ENCODE assay signal across 9 cellular contexts in genomic region chr5:36398137-36398536, GRCh38.
DNase-seq lines count a peak whose midpoint lies in the region; ATAC-seq, FAIRE-seq and TF ChIP-seq lines count a peak whose summit lies in the region.
"Had no signal": no experiment of that assay in that cellular context is flagged by ENCODE, and none has a peak within 500 bp of the region (broad histone marks: within the 10 kb centered on the region; RNA-seq: fewer than 3 reads in every experiment).

No MANE protein-coding gene starts in this region.

- intact Hi-C loops in heart right ventricle (cut with DNase I), result loop anchor here in 9 of 10 donors (5.0 to 10.0 kb wide), 4 partner anchors 131 to 223 kb away; no protein-coding TSS in a partner anchor
- intact Hi-C loops in tibial artery (cut with DNase I; ENCODE audit: low total_unique reads), result no loop called here
- intact Hi-C loops in activated CD4-positive, alpha-beta T cell treated with anti-CD3 and anti-CD28 coated beads for 36 hours (cut with DNase I, micrococcal nuclease), result loop anchor here in 1 of 2 experiments (5.0 kb wide), 1 partner anchor 131 kb away; no protein-coding TSS in a partner anchor

- H3K27ac Mint-ChIP-seq in activated CD4-positive, alpha-beta T cell treated with anti-CD3 and anti-CD28 coated beads for 36 hours, result no peak overlapping the region

- H3K4me3 ChIP-seq in heart right ventricle (no peak overlapping the region), tibial artery (no peak overlapping the region)

- H3K4me1 ChIP-seq in heart right ventricle (peaks cover 0 to 4% (median 0%) of the 10 kb centered on the region in 9 donors), tibial artery (peaks cover 0 to 37% (median 17%) of the 10 kb centered on the region in 4 donors)

- H3K27ac ChIP-seq in heart right ventricle (no peak overlapping the region), tibial artery (no peak overlapping the region)

- H3K4me1 Mint-ChIP-seq in activated CD4-positive, alpha-beta T cell treated with anti-CD3 and anti-CD28 coated beads for 36 hours, result no peaks in the 10 kb centered on the region

- CTCF ChIA-PET in activated CD4-positive, alpha-beta T cell treated with anti-CD3 and anti-CD28 coated beads for 36 hours (lab: Charles Lee), result no interaction called here

- H3K36me3 ChIP-seq in heart right ventricle, result no peaks in the 10 kb centered on the region
- H3K36me3 ChIP-seq in tibial artery, result no peaks in the 10 kb centered on the region

- TF ChIP-seq CTCF in heart right ventricle (IDR thresholded peaks at IDR 0.05) (peak in 8 of 9 donors; percentile 13 to 59 (median 50)), tibial artery (IDR thresholded peaks at IDR 0.05) (peak; percentile 37 to 47)

- no peaks in the 10 kb centered on the region for H3K27me3 Mint-ChIP-seq in activated CD4-positive, alpha-beta T cell treated with anti-CD3 and anti-CD28 coated beads for 36 hours

- H3K27me3 ChIP-seq in heart right ventricle (no peaks in the 10 kb centered on the region), tibial artery (no peaks in the 10 kb centered on the region)

- peak in 2 of 8 donors; percentile 41 to 58 for ATAC-seq in heart right ventricle
- no peak for ATAC-seq in activated CD4-positive, alpha-beta T cell treated with anti-CD3 and anti-CD28 coated beads for 36 hours

- POLR2A ChIA-PET in activated CD4-positive, alpha-beta T cell treated with anti-CD3 and anti-CD28 coated beads for 36 hours (lab: Charles Lee), result no interaction called here

- no peaks in the 10 kb centered on the region for H3K9me3 Mint-ChIP-seq in activated CD4-positive, alpha-beta T cell treated with anti-CD3 and anti-CD28 coated beads for 36 hours (ENCODE audit: low read depth)

- H3K9me3 ChIP-seq in heart right ventricle, result no peaks in the 10 kb centered on the region
- H3K9me3 ChIP-seq in tibial artery, result no peaks in the 10 kb centered on the region

- DNase-seq in SIG-M5 treated with dmso at 0.1 percent for 504 hours (lab: John Stamatoyannopoulos, UW; ENCODE audit: unreplicated experiment) (peak; percentile 30), SIG-M5 (lab: John Stamatoyannopoulos, UW) (no peak), RCC 7860 (ENCODE audit: low spot score) (peak; percentile 32), heart right ventricle (no peak), tibial artery (no peak), globus pallidus (ENCODE audit: low spot score) (no peak), mucosa of gallbladder (ENCODE audit: low spot score) (no peak)
- no peak for DNase-seq in activated CD4-positive, alpha-beta T cell treated with anti-CD3 and anti-CD28 coated beads for 36 hours
- DNase-seq: C1 segment of cervical spinal cord had no signal

- H3K4me3 Mint-ChIP-seq in activated CD4-positive, alpha-beta T cell treated with anti-CD3 and anti-CD28 coated beads for 36 hours, result no peak overlapping the region

- FAIRE-seq in RCC 7860 (lab: Jason Lieb, UNC), result no peak

- H3K36me3 Mint-ChIP-seq in activated CD4-positive, alpha-beta T cell treated with anti-CD3 and anti-CD28 coated beads for 36 hours (ENCODE audit: low read depth), result no peaks in the 10 kb centered on the region

Comparison
In these comparisons a context has a peak if more than half of its experiments do, and no peak if none do; other contexts are left out.
1. DNase-seq: peak in SIG-M5 treated with dmso at 0.1 percent for 504 hours (single experiment) and RCC 7860 (single experiment); none in SIG-M5 (single experiment), heart right ventricle (0 of 2), tibial artery (0 of 2), activated CD4-positive, alpha-beta T cell treated with anti-CD3 and anti-CD28 coated beads for 36 hours (single experiment), globus pallidus (single experiment) and mucosa of gallbladder (single experiment).